Comparison of ENCODE assay signal across 8 cellular contexts in genomic region chr9:33076031-33076359, GRCh38.
DNase-seq lines count a peak whose midpoint lies in the region; ATAC-seq and TF ChIP-seq lines count a peak whose summit lies in the region.

No MANE protein-coding gene starts in this region.

- peak overlapping the region; percentile 100 for H3K4me3 Mint-ChIP-seq in activated naive CD8-positive, alpha-beta T cell treated with anti-CD3 and anti-CD28 coated beads, Interleukin-2, amount 50 U/mL, for 24 hours
- peak overlapping the region; percentile 93 to 98 for H3K4me3 Mint-ChIP-seq in stimulated activated naive CD8-positive, alpha-beta T cell treated with anti-CD3 and anti-CD28 coated beads, Interleukin-15, amount 100 ng/mL, for 72 hours

- DNase-seq in AG08396 (ENCODE audit: low spot score) (peak; percentile 10), HFF-Myc (ENCODE audit: extremely low read depth, low read depth) (no peak), iPS-NIHi7 (ENCODE audit: extremely low spot score) (peak; percentile 11), retina (no peak), cerebellar nuclear complex (lab: John Stamatoyannopoulos, UW) (no peak)
- DNase-seq in activated naive CD8-positive, alpha-beta T cell treated with anti-CD3 and anti-CD28 coated beads, Interleukin-2, amount 50 U/mL, for 24 hours = no peak
- DNase-seq in stimulated activated naive CD8-positive, alpha-beta T cell treated with anti-CD3 and anti-CD28 coated beads, Interleukin-15, amount 100 ng/mL, for 72 hours = no peak
- no peak for DNase-seq in stimulated activated CD4-positive, alpha-beta T cell treated with anti-CD3 and anti-CD28 coated beads, Interleukin-4, amount 100 ng/mL, for 1 hour

- peak overlapping the region; percentile 99 for H3K27ac Mint-ChIP-seq in activated naive CD8-positive, alpha-beta T cell treated with anti-CD3 and anti-CD28 coated beads, Interleukin-2, amount 50 U/mL, for 24 hours
- H3K27ac Mint-ChIP-seq in stimulated activated naive CD8-positive, alpha-beta T cell treated with anti-CD3 and anti-CD28 coated beads, Interleukin-15, amount 100 ng/mL, for 72 hours = peak overlapping the region; percentile 98 to 99

- no peaks in the 10 kb centered on the region for H3K9me3 Mint-ChIP-seq in activated naive CD8-positive, alpha-beta T cell treated with anti-CD3 and anti-CD28 coated beads, Interleukin-2, amount 50 U/mL, for 24 hours
- H3K9me3 Mint-ChIP-seq in stimulated activated naive CD8-positive, alpha-beta T cell treated with anti-CD3 and anti-CD28 coated beads, Interleukin-15, amount 100 ng/mL, for 72 hours = no peaks in the 10 kb centered on the region

- peaks cover 32% of the 10 kb centered on the region for H3K36me3 Mint-ChIP-seq in activated naive CD8-positive, alpha-beta T cell treated with anti-CD3 and anti-CD28 coated beads, Interleukin-2, amount 50 U/mL, for 24 hours (ENCODE audit: low read depth)

- H3K4me1 Mint-ChIP-seq in activated naive CD8-positive, alpha-beta T cell treated with anti-CD3 and anti-CD28 coated beads, Interleukin-2, amount 50 U/mL, for 24 hours = peaks cover 46% of the 10 kb centered on the region
- peaks cover 61% of the 10 kb centered on the region for H3K4me1 Mint-ChIP-seq in stimulated activated naive CD8-positive, alpha-beta T cell treated with anti-CD3 and anti-CD28 coated beads, Interleukin-15, amount 100 ng/mL, for 72 hours

- ATAC-seq in activated naive CD8-positive, alpha-beta T cell treated with anti-CD3 and anti-CD28 coated beads, Interleukin-2, amount 50 U/mL, for 24 hours = no peak
- ATAC-seq in stimulated activated naive CD8-positive, alpha-beta T cell treated with anti-CD3 and anti-CD28 coated beads, Interleukin-15, amount 100 ng/mL, for 72 hours = peak; percentile 3

- H3K27me3 Mint-ChIP-seq in activated naive CD8-positive, alpha-beta T cell treated with anti-CD3 and anti-CD28 coated beads, Interleukin-2, amount 50 U/mL, for 24 hours = no peaks in the 10 kb centered on the region
- no peaks in the 10 kb centered on the region for H3K27me3 Mint-ChIP-seq in stimulated activated naive CD8-positive, alpha-beta T cell treated with anti-CD3 and anti-CD28 coated beads, Interleukin-15, amount 100 ng/mL, for 72 hours

- no peak for TF ChIP-seq CTCF in HFF-Myc (IDR thresholded peaks at IDR 0.05; ENCODE audit: low read depth, low read length, missing control alignments)

- peak overlapping the region; percentile 90 for H3K4me3 ChIP-seq in HFF-Myc (replicated peaks; ENCODE audit: low read depth, low read length)

Comparison
In these comparisons a context has a peak if more than half of its experiments do, and no peak if none do; other contexts are left out.
1. DNase-seq: peak in AG08396 (single experiment) and iPS-NIHi7 (single experiment); none in HFF-Myc (single experiment), activated naive CD8-positive, alpha-beta T cell treated with anti-CD3 and anti-CD28 coated beads, Interleukin-2, amount 50 U/mL, for 24 hours (single experiment), stimulated activated naive CD8-positive, alpha-beta T cell treated with anti-CD3 and anti-CD28 coated beads, Interleukin-15, amount 100 ng/mL, for 72 hours (0 of 2), retina (single experiment), cerebellar nuclear complex (0 of 2) and stimulated activated CD4-positive, alpha-beta T cell treated with anti-CD3 and anti-CD28 coated beads, Interleukin-4, amount 100 ng/mL, for 1 hour (single experiment).